8 cellular contexts compared by ENCODE assay signal in genomic region chr12:122079532-122080081, GRCh38. TPM values are rescaled to one million over a fixed set of nuclear protein-coding genes. Genes with fewer than 3 reads are reported as not detected.
DNase-seq lines count a peak whose midpoint lies in the region; FAIRE-seq and TF ChIP-seq lines count a peak whose summit lies in the region.

No MANE protein-coding gene starts in this region.

- H2AFZ ChIP-seq in endothelial cell of umbilical vein (ENCODE audit: low read depth, low read length), result no peak overlapping the region
- peak overlapping the region; percentile 70 for H2AFZ ChIP-seq in osteoblast (ENCODE audit: low read length)

- no peaks in the 10 kb centered on the region for H4K20me1 ChIP-seq in endothelial cell of umbilical vein (replicated peaks; ENCODE audit: control insufficient read depth, extremely low read depth, insufficient read depth, low read length)
- peaks cover 38% of the 10 kb centered on the region for H4K20me1 ChIP-seq in osteoblast (ENCODE audit: insufficient read depth, low read length)

- peak overlapping the region; percentile 71 to 93 (median 81) for H3K4me3 ChIP-seq in Peyer's patch
- peak overlapping the region; percentile 44 to 76 (median 44) for H3K4me3 ChIP-seq in endothelial cell of umbilical vein (replicated peaks in 1 of 3; ENCODE audit: insufficient read depth in 1 of 3, low read depth in 1 of 3, low read length in 3 of 3)
- peak overlapping the region; percentile 82 for H3K4me3 ChIP-seq in osteoblast (ENCODE audit: insufficient read depth, low read length)

- dilution Hi-C loops in endothelial cell of umbilical vein (cut with MboI; ENCODE audit: extremely low pct_ligation_motif_present, low sequenced_read_pairs), result no loop called here

- H3K79me2 ChIP-seq in endothelial cell of umbilical vein (ENCODE audit: control insufficient read depth, insufficient read depth, low read length) (peaks cover 49% of the 10 kb centered on the region), osteoblast (ENCODE audit: insufficient read depth, low read length) (peaks cover 55% of the 10 kb centered on the region)

- H3K27me3 ChIP-seq in Peyer's patch, result no peaks in the 10 kb centered on the region
- no peaks in the 10 kb centered on the region for H3K27me3 ChIP-seq in endothelial cell of umbilical vein (ENCODE audit: control insufficient read depth in 2 of 2, insufficient read depth in 2 of 2, low read length in 2 of 2)
- no peaks in the 10 kb centered on the region for H3K27me3 ChIP-seq in osteoblast (ENCODE audit: insufficient read depth, low read length)

- intact Hi-C loops in endothelial cell of umbilical vein (cut with micrococcal nuclease), result loop anchor here (1.0 to 5.0 kb wide), 2 partner anchors 44 to 57 kb away; partner anchors contain the start of gene BCL7A

- FAIRE-seq in endothelial cell of umbilical vein (lab: Jason Lieb, UNC), result peak; percentile 55

- BruUV-seq in endothelial cell of umbilical vein (replicated peaks; lab: Mats Ljungman, UMichigan), result no TSS peak

- peaks cover 4 to 43% (median 23%) of the 10 kb centered on the region in 4 donors for H3K4me1 ChIP-seq in Peyer's patch
- H3K4me1 ChIP-seq in endothelial cell of umbilical vein (ENCODE audit: control insufficient read depth, extremely low read depth, insufficient read depth, low read length), result peaks cover 36% of the 10 kb centered on the region
- peaks cover 32% of the 10 kb centered on the region for H3K4me1 ChIP-seq in osteoblast (ENCODE audit: insufficient read depth, low read length)

- CTCF ChIA-PET in endothelial cell of umbilical vein (lab: Charles Lee), result interaction anchor here (1.8 to 3.9 kb wide), 6 partner anchors 16 to 111 kb away, joined by 5 to 42 read pairs (median 20); no protein-coding TSS in a partner anchor

- H3K4me2 ChIP-seq in endothelial cell of umbilical vein (ENCODE audit: insufficient read depth, low read length), result peak overlapping the region; percentile 85
- H3K4me2 ChIP-seq in osteoblast (ENCODE audit: insufficient read depth, low read length), result peak overlapping the region; percentile 96

- H3K9me3 ChIP-seq in Peyer's patch, result no peaks in the 10 kb centered on the region
- no peaks in the 10 kb centered on the region for H3K9me3 ChIP-seq in endothelial cell of umbilical vein (replicated peaks; ENCODE audit: control insufficient read depth, insufficient read depth, low read length)
- no peaks in the 10 kb centered on the region for H3K9me3 ChIP-seq in osteoblast (ENCODE audit: low read depth, low read length)

- H3K36me3 ChIP-seq in Peyer's patch (peaks cover 0 to 3% (median 0%) of the 10 kb centered on the region in 3 donors), endothelial cell of umbilical vein (ENCODE audit: control insufficient read depth in 2 of 2, extremely low read depth in 1 of 2, insufficient read depth in 2 of 2, low read length in 2 of 2) (no peaks in the 10 kb centered on the region), osteoblast (ENCODE audit: insufficient read depth, low read length) (peaks cover 3% of the 10 kb centered on the region)

- H3K9me1 ChIP-seq in endothelial cell of umbilical vein (replicated peaks; ENCODE audit: control insufficient read depth, extremely low read depth, insufficient read depth, low read length), result no peaks in the 10 kb centered on the region

- H3K27ac ChIP-seq in Peyer's patch (peak overlapping the region; percentile 80 to 91 (median 84)), endothelial cell of umbilical vein (ENCODE audit: insufficient read depth, low read depth, low read length) (peak overlapping the region; percentile 76), osteoblast (ENCODE audit: low read depth, low read length) (peak overlapping the region; percentile 83)

- no peak for TF ChIP-seq POLR2A in Peyer's patch (IDR thresholded peaks at IDR 0.05)
- no peak for TF ChIP-seq POLR2A in endothelial cell of umbilical vein (IDR thresholded peaks at IDR 0.05; ENCODE audit: low read depth, low read length)

- TF ChIP-seq CTCF in Peyer's patch (IDR thresholded peaks at IDR 0.05), result no peak
- TF ChIP-seq CTCF in endothelial cell of umbilical vein (IDR thresholded peaks at IDR 0.05; ENCODE audit: extremely low read depth in 1 of 2, insufficient read depth in 1 of 2, low read depth in 1 of 2, low read length in 2 of 2), result no peak
- TF ChIP-seq CTCF in osteoblast (IDR thresholded peaks at IDR 0.05; ENCODE audit: extremely low read depth, low read depth, low read length), result no peak

- H3K9ac ChIP-seq in endothelial cell of umbilical vein (replicated peaks; ENCODE audit: extremely low read depth, insufficient read depth, low read length), result peak overlapping the region; percentile 60

- DNase-seq in NCI-H2029 treated with DMSO at 0.1 percent for 48 hours (lab: John Stamatoyannopoulos, UW), result peak; percentile 33
- no peak for DNase-seq in NCI-H2029 (lab: John Stamatoyannopoulos, UW)
- peak in 1 of 3 donors; percentile 54 for DNase-seq in Peyer's patch
- DNase-seq in endothelial cell of umbilical vein (ENCODE audit: low read depth, low spot score), result peak; percentile 36
- DNase-seq in osteoblast (ENCODE audit: insufficient read length, low spot score, missing footprints), result peak; percentile 81
- DNase-seq in germinal center (ENCODE audit: low spot score), result no peak
- DNase-seq in GOT3 (lab: John Stamatoyannopoulos, UW), result no peak
- no peak for DNase-seq in HPDE6-E6E7 (ENCODE audit: extremely low spot score)

- POLR2A ChIA-PET in endothelial cell of umbilical vein (lab: Charles Lee), result interaction anchor here (1.1 to 1.6 kb wide), 3 partner anchors 9 to 44 kb away, joined by 4 to 6 read pairs (median 4); no protein-coding TSS in a partner anchor

TF ChIP-seq in endothelial cell of umbilical vein, 7 proteins besides CTCF, POLR2A, EP300 and RAD21:
- no peak for TF ChIP-seq FOS (IDR thresholded peaks at IDR 0.05; ENCODE audit: borderline replicate concordance, insufficient read depth, low read length)
- no peak for TF ChIP-seq EZH2 (IDR thresholded peaks at IDR 0.05; ENCODE audit: borderline replicate concordance, low read depth, low read length, severe bottlenecking)

RNA-seq across cellular contexts. Expression of gene MLXIP, which starts 1.1 kb away (rescaled TPM):
- total RNA-seq in Peyer's patch, result 100 to 1,000 TPM in 2 of 4 donors, 10 to 100 TPM in 2; 41.5 to 157 (median 98.3) TPM
- 65.5 and 72.5 TPM in 2 replicates for total RNA-seq in endothelial cell of umbilical vein
- 22.0 and 37.6 TPM in 2 replicates for polyA plus RNA-seq in endothelial cell of umbilical vein
- 17.9 and 18.2 TPM in 2 replicates for polyA plus RNA-seq in endothelial cell of umbilical vein (2011; cell fraction: cytosol; rRNA removed)
- 60.6 and 101 TPM in 2 replicates for polyA plus RNA-seq in endothelial cell of umbilical vein (2011; cell fraction: nucleus; rRNA removed)
- polyA plus RNA-seq in endothelial cell of umbilical vein (2012), result 43.7 and 45.8 TPM in 2 replicates
- polyA minus RNA-seq in endothelial cell of umbilical vein, result 26.9 and 34.4 TPM in 2 replicates
- 26.7 TPM for polyA minus RNA-seq in endothelial cell of umbilical vein (2011; cell fraction: cytosol; rRNA and poly(A)+ RNA removed)
- 31.4 and 46.2 TPM in 2 replicates for polyA minus RNA-seq in endothelial cell of umbilical vein (2011; cell fraction: nucleus; rRNA and poly(A)+ RNA removed)
- total RNA-seq in osteoblast, result 12.7 and 14.1 TPM in 2 replicates

RNA-seq across cellular contexts. Expression of gene BCL7A, which starts 57.9 kb away (rescaled TPM):
- total RNA-seq in Peyer's patch (10 to 100 TPM in 1 of 4 donors, 1 to 10 TPM in 3; 3.3 to 23.9 (median 4.4) TPM), endothelial cell of umbilical vein (11.1 and 12.6 TPM in 2 replicates), osteoblast (4.4 and 4.7 TPM in 2 replicates)
- polyA plus RNA-seq in endothelial cell of umbilical vein, result 9.5 and 9.7 TPM in 2 replicates
- 7.0 and 7.9 TPM in 2 replicates for polyA plus RNA-seq in endothelial cell of umbilical vein (2011; cell fraction: cytosol; rRNA removed)
- polyA plus RNA-seq in endothelial cell of umbilical vein (2011; cell fraction: nucleus; rRNA removed), result 6.7 and 7.3 TPM in 2 replicates
- polyA plus RNA-seq in endothelial cell of umbilical vein (2012), result 10.1 and 10.4 TPM in 2 replicates
- 6.7 and 6.9 TPM in 2 replicates for polyA minus RNA-seq in endothelial cell of umbilical vein
- 2.7 TPM for polyA minus RNA-seq in endothelial cell of umbilical vein (2011; cell fraction: cytosol; rRNA and poly(A)+ RNA removed)
- 3.6 and 4.9 TPM in 2 replicates for polyA minus RNA-seq in endothelial cell of umbilical vein (2011; cell fraction: nucleus; rRNA and poly(A)+ RNA removed)

Comparison
In these comparisons a context has a peak if more than half of its experiments do, and no peak if none do; other contexts are left out.
1. DNase-seq: peak in NCI-H2029 treated with DMSO at 0.1 percent for 48 hours (single experiment), endothelial cell of umbilical vein (single experiment) and osteoblast (single experiment); none in NCI-H2029 (single experiment), germinal center (single experiment), GOT3 (single experiment) and HPDE6-E6E7 (single experiment).
2. Peak in every context shown above with its lines, with median percentiles within 50 percentile points of each other: H3K27ac ChIP-seq and H3K4me3 ChIP-seq.